8 cellular contexts compared by ENCODE assay signal in genomic region chr12:6470375-6471163, GRCh38. TPM values are rescaled to one million over a fixed set of nuclear protein-coding genes. Genes with fewer than 3 reads are reported as not detected.
DNase-seq lines count a peak whose midpoint lies in the region; ATAC-seq and TF ChIP-seq lines count a peak whose summit lies in the region.

TSS of gene VAMP1 (minus strand) at chr12:6470677. CDS start at chr12:6470531, 146 bp downstream.

- peak within 1 kb of the TSS; percentile 92 for H2AFZ ChIP-seq in SK-N-SH (ENCODE audit: low read depth)

- no peaks in the 10 kb centered on the region for H4K20me1 ChIP-seq in SK-N-SH (ENCODE audit: insufficient read depth)

- TF ChIP-seq RAD21 in SK-N-SH (IDR thresholded peaks at IDR 0.05; ENCODE audit: low read length) = no peak

- peak; percentile 88 for ATAC-seq in HG02571 (IDR thresholded peaks at IDR 0.05; ENCODE audit: unreplicated experiment)

- peak within 1 kb of the TSS; percentile 91 to 98 for H3K27ac ChIP-seq in SK-N-SH (ENCODE audit: low read depth in 2 of 2, low read length in 1 of 2)
- peak within 1 kb of the TSS; percentile 60 to 77 for H3K27ac ChIP-seq in testis

- peak within 1 kb of the TSS; percentile 87 for H3K9ac ChIP-seq in SK-N-SH

- intact Hi-C loops in testis (cut with DNase I; ENCODE audit: low total_unique reads) = no loop called here

- H3K9me3 ChIP-seq in SK-N-SH = no peaks in the 10 kb centered on the region
- H3K9me3 ChIP-seq in testis = no peaks in the 10 kb centered on the region

- TF ChIP-seq EP300 in SK-N-SH (IDR thresholded peaks at IDR 0.05; ENCODE audit: borderline replicate concordance in 1 of 2, low read depth in 1 of 2, low read length in 1 of 2) = no peak; a peak in 1 of 4 replicates

- H3K4me1 ChIP-seq in SK-N-SH (ENCODE audit: control insufficient read depth in 1 of 2, insufficient read depth in 2 of 2, low read depth in 1 of 2, low read length in 1 of 2) (peaks cover 0 to 13% of the 10 kb centered on the region in 2 experiments; a peak in 2 of 4 replicates), testis (peaks cover 13% of the 10 kb centered on the region)

- under 1% methylated on average over 25 of the region's 69 CpGs for WGBS in SK-N-SH (ENCODE audit: low lambda C conversion rate)
- WGBS in testis, 2 donors = 0% methylated on average over 8 to 69 of the region's 69 CpGs

- POLR2A ChIA-PET in SK-N-SH (lab: Yijun Ruan, JAX) = interaction anchor here (0.5 to 2.9 kb wide), 19 partner anchors 14 to 219 kb away, joined by 3 to 23 read pairs (median 6); partner anchors contain the start of genes GAPDH, MRPL51, TAPBPL and ZNF384

- TF ChIP-seq POLR2A in testis (IDR thresholded peaks at IDR 0.05) = peak; percentile 96

- peak within 1 kb of the TSS; percentile 77 to 92 for H3K4me3 ChIP-seq in SK-N-SH (ENCODE audit: low read depth in 2 of 2, low read length in 1 of 2)
- H3K4me3 ChIP-seq in testis = peak within 1 kb of the TSS; percentile 79 to 80

- peak within 1 kb of the TSS; percentile 98 for H3K4me2 ChIP-seq in SK-N-SH

- CTCF ChIA-PET in SK-N-SH (lab: Yijun Ruan, JAX) = interaction anchor here (0.7 to 4.1 kb wide), 13 partner anchors 10 to 492 kb away, joined by 3 to 16 read pairs (median 3); partner anchors contain the start of gene MRPL51

- H3F3A ChIP-seq in SK-N-SH (replicated peaks; ENCODE audit: insufficient read depth) = peaks cover 11% of the 10 kb centered on the region

- DNase-seq in GM04504 (ENCODE audit: low read depth) (peak; percentile 95), NCI-H1048 (lab: John Stamatoyannopoulos, UW) (peak; percentile 93), SK-N-SH (peak; percentile 97), globus pallidus (ENCODE audit: low spot score) (peak; percentile 100), occipital lobe (lab: John Stamatoyannopoulos, UW) (peak; percentile 99), testis (peak; percentile 99)
- DNase-seq in activated naive CD4-positive, alpha-beta T cell treated with anti-CD3 and anti-CD28 coated beads, Interleukin-2, amount 50 U/mL, for 16 hours = peak; percentile 98

- TF ChIP-seq CTCF in SK-N-SH (IDR thresholded peaks at IDR 0.05) = no peak
- peak in 2 of 3 experiments; percentile 4 to 25 for TF ChIP-seq CTCF in testis (IDR thresholded peaks at IDR 0.05)

- peaks cover 37% of the 10 kb centered on the region for H3K79me2 ChIP-seq in SK-N-SH (ENCODE audit: insufficient read depth)

- H3K36me3 ChIP-seq in SK-N-SH (replicated peaks in 1 of 2; ENCODE audit: control insufficient read depth in 1 of 2, insufficient read depth in 2 of 2, low read length in 1 of 2) (peaks cover 7 to 11% of the 10 kb centered on the region in 2 experiments), testis (ENCODE audit: low read depth, missing control alignments) (no peaks in the 10 kb centered on the region)

- H3K27me3 ChIP-seq in SK-N-SH (ENCODE audit: insufficient read depth) (no peaks in the 10 kb centered on the region), testis (no peaks in the 10 kb centered on the region)

- H3K9me2 ChIP-seq in SK-N-SH = no peaks in the 10 kb centered on the region

TF ChIP-seq in SK-N-SH, 30 proteins besides CTCF, POLR2A, EP300 and RAD21 (continues in another document):
- peak; percentile 52 for TF ChIP-seq ELF1 (IDR thresholded peaks at IDR 0.05)
- no peak for TF ChIP-seq FOXM1 (IDR thresholded peaks at IDR 0.05; ENCODE audit: low read depth)
- no peak; the same call in 1 of the 2 replicates for TF ChIP-seq NFIC (IDR thresholded peaks at IDR 0.05; ENCODE audit: borderline replicate concordance)
- peak; percentile 75 for TF ChIP-seq CHD2 (IDR thresholded peaks at IDR 0.05; ENCODE audit: low read length, partially characterized antibody)
- 0 out of 2 replicates have a peak, but pooled peaks have one; percentile 17 for TF ChIP-seq ZBTB33 (IDR thresholded peaks at IDR 0.05; ENCODE audit: borderline replicate concordance, low read depth)
- peak; percentile 47; the same call in 1 of the 2 replicates for TF ChIP-seq REST (IDR thresholded peaks at IDR 0.05; ENCODE audit: low read depth, low read length)
- no peak for TF ChIP-seq SMC3 (IDR thresholded peaks at IDR 0.05; ENCODE audit: low read depth, low read length)
- peak; percentile 28; the same call in 1 of the 2 replicates for TF ChIP-seq TCF12 (IDR thresholded peaks at IDR 0.05)
- TF ChIP-seq EZH2phosphoT487 (IDR thresholded peaks at IDR 0.05; ENCODE audit: borderline replicate concordance, low read depth) = no peak
- peak; percentile 85; the same call in 1 of the 2 replicates for TF ChIP-seq SIN3A (IDR thresholded peaks at IDR 0.05; ENCODE audit: borderline replicate concordance, low read depth, low read length)
- TF ChIP-seq TEAD4 (IDR thresholded peaks at IDR 0.05; ENCODE audit: borderline replicate concordance, insufficient read depth) = no peak
- no peak; the same call in 1 of the 2 replicates for TF ChIP-seq RXRA (IDR thresholded peaks at IDR 0.05; ENCODE audit: borderline replicate concordance, low read depth)
- TF ChIP-seq GABPA (IDR thresholded peaks at IDR 0.05; ENCODE audit: low read depth) = no peak
- no peak for TF ChIP-seq MEF2A (IDR thresholded peaks at IDR 0.05; ENCODE audit: borderline replicate concordance, low read depth)
- no peak for TF ChIP-seq FOSL2 (IDR thresholded peaks at IDR 0.05; ENCODE audit: borderline replicate concordance, low read depth)
- TF ChIP-seq GATA2 (CRISPR knock-in tag; IDR thresholded peaks at IDR 0.05) = no peak
- TF ChIP-seq USF1 (IDR thresholded peaks at IDR 0.05; ENCODE audit: borderline replicate concordance, low read depth) = no peak
- TF ChIP-seq USF2 (IDR thresholded peaks at IDR 0.05; ENCODE audit: borderline replicate concordance, low read depth, low read length) = no peak
- TF ChIP-seq RFX5 (IDR thresholded peaks at IDR 0.05; ENCODE audit: low read length) = no peak
- peak; percentile 67 for TF ChIP-seq NRF1 (IDR thresholded peaks at IDR 0.05; ENCODE audit: low read depth, low read length)
- no peak for TF ChIP-seq JUND (IDR thresholded peaks at IDR 0.05)
- TF ChIP-seq TAF1 (IDR thresholded peaks at IDR 0.05; ENCODE audit: borderline replicate concordance, low read depth, low read length) = peak; percentile 95

RNA-seq across cellular contexts. Expression of gene VAMP1, which starts in this region (rescaled TPM):
- polyA plus RNA-seq in SK-N-SH (2012; rRNA removed) (36.8 and 48.9 TPM in 2 replicates), testis (ENCODE audit: insufficient read depth, low read depth, low replicate concordance) (12.7 TPM)
- 21.1 and 21.3 TPM in 2 replicates for polyA plus RNA-seq in SK-N-SH (2012; cell fraction: cytosol; rRNA removed)
- 137 and 179 TPM in 2 replicates for polyA plus RNA-seq in SK-N-SH (2012; cell fraction: nucleus; rRNA removed)
- total RNA-seq in occipital lobe (6.4 TPM), testis (10 to 100 TPM; 15.0 to 18.3 TPM)

Comparison
In these comparisons a context has a peak if more than half of its experiments do, and no peak if none do; other contexts are left out.
1. Peak in every context shown above with its lines: DNase-seq, ATAC-seq, H3K4me3 ChIP-seq and H3K27ac ChIP-seq.